8 cellular contexts compared by ENCODE assay signal in the genomic region with DNA sequence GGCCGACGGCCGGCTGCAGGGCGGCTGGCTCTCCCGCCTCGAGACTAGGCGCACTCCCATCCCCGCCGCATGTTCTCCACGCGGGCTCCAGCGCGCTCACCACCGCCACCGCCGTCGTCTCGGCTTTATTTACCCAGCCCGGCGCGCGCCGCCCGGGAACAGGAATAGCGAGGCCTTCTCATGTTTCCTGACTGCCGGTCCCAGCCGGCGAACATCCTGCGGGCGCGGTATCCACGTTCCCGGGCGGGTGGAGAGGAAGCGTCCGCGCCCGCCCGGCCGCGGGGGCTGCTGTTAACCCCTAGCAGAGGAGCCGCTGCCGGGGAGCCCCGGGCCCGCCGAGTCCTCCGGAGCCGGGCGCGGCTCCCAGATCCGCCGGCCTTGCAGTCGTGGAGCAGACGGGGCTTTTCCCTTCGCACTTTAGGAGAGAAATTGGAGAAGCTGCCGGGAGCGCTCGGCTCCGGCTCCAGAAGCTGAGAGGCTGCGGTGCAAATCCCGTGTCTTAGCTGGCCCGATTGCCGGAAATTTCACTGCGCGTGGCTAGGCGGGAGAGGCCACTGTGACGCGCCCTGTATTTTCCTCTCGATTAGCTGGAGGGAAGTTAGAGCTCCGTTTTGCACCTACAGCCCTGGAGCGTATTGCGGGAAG. TPM values are rescaled to one million over a fixed set of nuclear protein-coding genes. Genes with fewer than 3 reads are reported as not detected.
DNase-seq lines count a peak whose midpoint lies in the region; ATAC-seq lines count a peak whose summit lies in the region.

A gene with protein sequence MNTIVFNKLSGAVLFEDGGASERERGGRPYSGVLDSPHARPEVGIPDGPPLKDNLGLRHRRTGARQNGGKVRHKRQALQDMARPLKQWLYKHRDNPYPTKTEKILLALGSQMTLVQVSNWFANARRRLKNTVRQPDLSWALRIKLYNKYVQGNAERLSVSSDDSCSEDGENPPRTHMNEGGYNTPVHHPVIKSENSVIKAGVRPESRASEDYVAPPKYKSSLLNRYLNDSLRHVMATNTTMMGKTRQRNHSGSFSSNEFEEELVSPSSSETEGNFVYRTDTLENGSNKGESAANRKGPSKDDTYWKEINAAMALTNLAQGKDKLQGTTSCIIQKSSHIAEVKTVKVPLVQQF (minus strand): TSS at position 101 of the 645 bp plus-strand sequence. CDS start 2,404 bp downstream, outside the sequence.

- peak within 1 kb of the TSS; percentile 71 for H3K4me3 Mint-ChIP-seq in activated CD4-positive, alpha-beta memory T cell treated with anti-CD3 and anti-CD28 coated beads for 36 hours

- no peaks in the 10 kb centered on the region for H3K9me3 Mint-ChIP-seq in activated CD4-positive, alpha-beta memory T cell treated with anti-CD3 and anti-CD28 coated beads for 36 hours

- no peaks in the 10 kb centered on the region for H3K36me3 Mint-ChIP-seq in activated CD4-positive, alpha-beta memory T cell treated with anti-CD3 and anti-CD28 coated beads for 36 hours

- in situ Hi-C loops in ACHN (cut with HindIII; ENCODE audit: low pct_ligation_motif_present, low pct_unique_long_range_greater_than_20kb, low sequenced_read_pairs): no loop called here

- no peak within 1 kb of the TSS for H3K27ac Mint-ChIP-seq in activated CD4-positive, alpha-beta memory T cell treated with anti-CD3 and anti-CD28 coated beads for 36 hours

- H3K9me3 ChIP-seq in neuron (ENCODE audit: low read length): no peaks in the 10 kb centered on the region

- peaks cover 79% of the 10 kb centered on the region for H3K27me3 ChIP-seq in neuron (ENCODE audit: insufficient read depth, low read length)

- POLR2A ChIA-PET in activated CD4-positive, alpha-beta memory T cell treated with anti-CD3 and anti-CD28 coated beads for 36 hours (lab: Charles Lee): interaction anchor here (1.3 kb wide), 1 partner anchor 242 kb away, joined by 3 read pairs; a partner anchor contains a TSS

- peak within 1 kb of the TSS; percentile 77 for H3K4me3 ChIP-seq in neuron (ENCODE audit: low read length)

- DNase-seq in NCI-H748 (lab: John Stamatoyannopoulos, UW; ENCODE audit: unreplicated experiment) (peak; percentile 57), NCI-H748 treated with DMSO at 0.1 percent for 48 hours (lab: John Stamatoyannopoulos, UW) (no peak), fibroblast of gingiva (ENCODE audit: low read depth) (peak; percentile 71), cerebellar cortex (ENCODE audit: low spot score) (no peak), ACHN (no peak)
- peak; percentile 49 for DNase-seq in activated CD4-positive, alpha-beta memory T cell treated with anti-CD3 and anti-CD28 coated beads for 36 hours

- H3K4me1 ChIP-seq in neuron (ENCODE audit: insufficient read depth, low read length): peaks cover 21% of the 10 kb centered on the region

- intact Hi-C loops in activated CD4-positive, alpha-beta memory T cell treated with anti-CD3 and anti-CD28 coated beads for 36 hours (cut with micrococcal nuclease): loop anchor here (5.0 to 10.0 kb wide), 3 partner anchors 249 to 929 kb away; a partner anchor contains a TSS

- CTCF ChIA-PET in activated CD4-positive, alpha-beta memory T cell treated with anti-CD3 and anti-CD28 coated beads for 36 hours (lab: Charles Lee): interaction anchor here (1.2 kb wide), 1 partner anchor 434 kb away, joined by 4 read pairs; no protein-coding TSS in a partner anchor

- peaks cover 56% of the 10 kb centered on the region for H3K27me3 Mint-ChIP-seq in activated CD4-positive, alpha-beta memory T cell treated with anti-CD3 and anti-CD28 coated beads for 36 hours

- no peak for ATAC-seq in GM19455 (IDR thresholded peaks at IDR 0.05; ENCODE audit: unreplicated experiment)

- peaks cover 38% of the 10 kb centered on the region for H3K4me1 Mint-ChIP-seq in activated CD4-positive, alpha-beta memory T cell treated with anti-CD3 and anti-CD28 coated beads for 36 hours (ENCODE audit: low read depth)

- peak within 1 kb of the TSS; percentile 72 for H2AFZ ChIP-seq in neuron (ENCODE audit: low read depth, low read length)

- no peaks in the 10 kb centered on the region for H3K36me3 ChIP-seq in neuron (ENCODE audit: insufficient read depth, low read length)

RNA-seq across cellular contexts. Expression of the gene that starts here (rescaled TPM):
- total RNA-seq in activated CD4-positive, alpha-beta memory T cell treated with anti-CD3 and anti-CD28 coated beads for 36 hours: under 1 TPM; 0.38 to 0.63 TPM

Comparison
In these comparisons a context has a peak if more than half of its experiments do, and no peak if none do; other contexts are left out.
1. DNase-seq: peak in NCI-H748 (single experiment) and fibroblast of gingiva (single experiment); none in NCI-H748 treated with DMSO at 0.1 percent for 48 hours (single experiment), cerebellar cortex (single experiment) and ACHN (single experiment).
2. Peak in DNase-seq in activated CD4-positive, alpha-beta memory T cell treated with anti-CD3 and anti-CD28 coated beads for 36 hours; RNA of the gene not detected or under 1 TPM.